Comparison of ENCODE assay signal across 3 cellular contexts in genomic region chr7:129784783-129785456, GRCh38.
TF ChIP-seq lines count a peak whose summit lies in the region.

No MANE protein-coding gene starts in this region.

TF ChIP-seq in SK-N-SH, 30 proteins besides CTCF, POLR2A, EP300 and RAD21:
- TF ChIP-seq NFIC (IDR thresholded peaks at IDR 0.05; ENCODE audit: borderline replicate concordance) (0 out of 2 replicates have a peak, but pooled peaks have one; percentile 6), MAX (IDR thresholded peaks at IDR 0.05; ENCODE audit: low read depth) (no peak)

TF ChIP-seq in SK-N-SH treated with all-trans-retinoic acid at 6 μM for 48 hours, 23 proteins besides CTCF, POLR2A, EP300 and RAD21:
- TF ChIP-seq TSHZ2 (CRISPR knock-in tag; IDR thresholded peaks at IDR 0.05), result no peak
- no peak for TF ChIP-seq OSR1 (CRISPR knock-in tag; IDR thresholded peaks at IDR 0.05)
- no peak for TF ChIP-seq PATZ1 (CRISPR knock-in tag; IDR thresholded peaks at IDR 0.05; ENCODE audit: borderline replicate concordance)
- no peak for TF ChIP-seq CSDC2 (CRISPR knock-in tag; IDR thresholded peaks at IDR 0.05)
- TF ChIP-seq GLIS3 (CRISPR knock-in tag; IDR thresholded peaks at IDR 0.05), result no peak
- TF ChIP-seq PPARA (CRISPR knock-in tag; IDR thresholded peaks at IDR 0.05; ENCODE audit: borderline replicate concordance), result no peak
- TF ChIP-seq ISL1 (CRISPR knock-in tag; IDR thresholded peaks at IDR 0.05), result no peak
- TF ChIP-seq ZNF565 (CRISPR knock-in tag; conservative IDR thresholded peaks at IDR 0.05; ENCODE audit: low read depth), result no peak
- no peak for TF ChIP-seq ZNF70 (CRISPR knock-in tag; IDR thresholded peaks at IDR 0.05)
- no peak for TF ChIP-seq ZFP3 (CRISPR knock-in tag; IDR thresholded peaks at IDR 0.05)
- no peak for TF ChIP-seq CSRNP3 (CRISPR knock-in tag; IDR thresholded peaks at IDR 0.05)
- TF ChIP-seq ESRRG (CRISPR knock-in tag; IDR thresholded peaks at IDR 0.05), result no peak
- TF ChIP-seq ZFP30 (CRISPR knock-in tag; IDR thresholded peaks at IDR 0.05), result no peak
- TF ChIP-seq BACH2 (CRISPR knock-in tag; IDR thresholded peaks at IDR 0.05; ENCODE audit: borderline replicate concordance), result no peak
- no peak for TF ChIP-seq POU6F1 (CRISPR knock-in tag; IDR thresholded peaks at IDR 0.05; ENCODE audit: borderline replicate concordance, low read depth)
- TF ChIP-seq TCF4 (CRISPR knock-in tag; IDR thresholded peaks at IDR 0.05; ENCODE audit: borderline replicate concordance), result no peak
- no peak for TF ChIP-seq SNAI2 (CRISPR knock-in tag; IDR thresholded peaks at IDR 0.05)
- TF ChIP-seq ZNF8 (CRISPR knock-in tag; IDR thresholded peaks at IDR 0.05), result no peak

TF ChIP-seq in H1, 55 proteins besides CTCF, POLR2A, EP300 and RAD21:
- TF ChIP-seq MAX (IDR thresholded peaks at IDR 0.05), result 0 out of 2 replicates have a peak, but pooled peaks have one; percentile 14
- no peak for TF ChIP-seq KDM4A (IDR thresholded peaks at IDR 0.05; ENCODE audit: low read depth, low read length, severe bottlenecking)
- 0 out of 2 replicates have a peak, but pooled peaks have one; percentile 24 for TF ChIP-seq RBBP5 (IDR thresholded peaks at IDR 0.05; ENCODE audit: borderline replicate concordance, low read depth, low read length)
- TF ChIP-seq RXRA (IDR thresholded peaks at IDR 0.05; ENCODE audit: insufficient read depth, low read depth, low read length), result no peak
- peak; percentile 12; the same call in 1 of the 2 replicates for TF ChIP-seq SUZ12 (IDR thresholded peaks at IDR 0.05; ENCODE audit: low read length)
- no peak for TF ChIP-seq NRF1 (IDR thresholded peaks at IDR 0.05; ENCODE audit: low read depth, low read length)
- peak; percentile 31 for TF ChIP-seq RNF2 (IDR thresholded peaks at IDR 0.05; ENCODE audit: borderline replicate concordance, low read depth, low read length, missing control alignments, poor library complexity, severe bottlenecking)
- TF ChIP-seq POU5F1 (IDR thresholded peaks at IDR 0.05; ENCODE audit: low read depth, low read length), result no peak
- peak; percentile 73 for TF ChIP-seq EZH2 (IDR thresholded peaks at IDR 0.05; ENCODE audit: low read depth, low read length, severe bottlenecking)
- 0 out of 2 replicates have a peak, but pooled peaks have one; percentile 14 for TF ChIP-seq E2F6 (IDR thresholded peaks at IDR 0.05)
- TF ChIP-seq BCL11A (IDR thresholded peaks at IDR 0.05; ENCODE audit: low read depth in 2 of 2, low read length in 2 of 2), result no peak
- TF ChIP-seq SAP30 (IDR thresholded peaks at IDR 0.05; ENCODE audit: insufficient read depth, insufficient replicate concordance, low read length), result no peak
